In the genomic region with DNA sequence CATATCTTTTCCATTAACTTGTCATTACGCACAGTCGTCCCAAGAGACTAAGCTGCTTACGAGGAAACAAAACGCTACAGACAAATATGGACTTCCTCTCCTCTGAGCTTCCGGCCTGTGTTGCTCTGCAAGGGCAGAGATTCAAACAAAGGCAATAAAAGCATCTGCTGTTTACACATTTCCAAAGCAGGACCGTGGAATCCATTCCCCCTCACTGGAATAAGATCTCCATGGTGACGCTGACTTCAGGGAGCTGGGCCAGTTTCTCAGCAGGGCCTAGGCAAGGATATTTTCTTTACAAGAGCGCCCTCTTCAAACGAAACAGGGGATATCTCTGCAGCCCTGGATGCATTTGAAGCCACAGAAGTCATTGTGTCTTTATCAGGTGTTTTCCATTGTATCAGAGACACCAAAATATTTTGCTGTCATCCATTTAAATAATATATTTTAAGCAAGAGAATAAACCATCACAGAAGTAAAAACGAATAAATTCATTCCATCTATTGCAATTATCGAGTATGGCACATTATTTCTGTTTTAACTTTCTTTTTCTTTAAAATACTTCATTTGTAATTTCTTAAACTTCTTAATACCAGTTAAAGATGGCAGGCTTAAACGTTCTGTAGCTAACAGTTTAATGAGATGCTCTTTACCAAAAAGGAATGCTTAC, we compare ENCODE assay signal across 8 cellular contexts.
DNase-seq lines count a peak whose midpoint lies in the region; ATAC-seq and TF ChIP-seq lines count a peak whose summit lies in the region.

No MANE protein-coding gene starts in this region.

- ATAC-seq in GM19438 (IDR thresholded peaks at IDR 0.05; ENCODE audit: low read depth, unreplicated experiment), result peak; percentile 58
- ATAC-seq in left ventricle myocardium superior, result peak; percentile 89

- peak; percentile 78 for TF ChIP-seq CTCF in 22Rv1 (IDR thresholded peaks at IDR 0.05)

- intact Hi-C loops in left ventricle myocardium superior (cut with micrococcal nuclease), result loop anchor here (5.0 to 10.0 kb wide), 2 partner anchors 136 to 309 kb away; no protein-coding TSS in a partner anchor

- no peak overlapping the region for H3K27ac ChIP-seq in 22Rv1
- H3K27ac ChIP-seq in angular gyrus (ENCODE audit: low read depth, low read length), result peak overlapping the region; percentile 68

- DNase-seq in NCI-H2081 treated with DMSO at 0.1 percent for 48 hours (lab: John Stamatoyannopoulos, UW), result peak; percentile 89
- peak; percentile 79 for DNase-seq in left ventricle myocardium superior
- peak; percentile 80 for DNase-seq in renal cortical epithelial cell (ENCODE audit: low read depth)
- DNase-seq in stimulated activated CD4-positive, alpha-beta T cell treated with anti-CD3 and anti-CD28 coated beads, Interleukin-2, amount 100 ng/mL, for 48 hours, result no peak
- DNase-seq in activated CD4-positive, CD25-positive, alpha-beta regulatory T cell treated with anti-CD3 and anti-CD28 coated beads, Interleukin-2, amount 50 U/mL, for 72 hours, result no peak

Comparison
In these comparisons a context has a peak if more than half of its experiments do, and no peak if none do; other contexts are left out.
1. DNase-seq: peak in NCI-H2081 treated with DMSO at 0.1 percent for 48 hours (single experiment), left ventricle myocardium superior (single experiment) and renal cortical epithelial cell (single experiment); none in stimulated activated CD4-positive, alpha-beta T cell treated with anti-CD3 and anti-CD28 coated beads, Interleukin-2, amount 100 ng/mL, for 48 hours (0 of 2) and activated CD4-positive, CD25-positive, alpha-beta regulatory T cell treated with anti-CD3 and anti-CD28 coated beads, Interleukin-2, amount 50 U/mL, for 72 hours (single experiment).